Comparison of ENCODE assay signal across 9 cellular contexts in genomic region chr6:28597924-28598323, GRCh38.
A peak's percentile ranks its signal among the peaks of the same experiment; 100 is the strongest.
DNase-seq lines count a peak whose midpoint lies in the region; ATAC-seq, FAIRE-seq and TF ChIP-seq lines count a peak whose summit lies in the region.
"Had no signal": no experiment of that assay in that cellular context is flagged by ENCODE, and none has a peak within 500 bp of the region (broad histone marks: within the 10 kb centered on the region; RNA-seq: fewer than 3 reads in every experiment).

No MANE protein-coding gene starts in this region.

- peak overlapping the region; percentile 63 for H3K4me2 ChIP-seq in A549

- H3K27ac ChIP-seq in A549, result peak overlapping the region; percentile 77 to 88
- peak overlapping the region; percentile 37; the same call in 1 of the 2 replicates for H3K27ac ChIP-seq in HEK293 (ENCODE audit: extremely low read depth, low read depth, low read length)
- H3K27ac ChIP-seq: suprapubic skin had no signal

- POLR2A ChIA-PET in A549 (lab: Yijun Ruan, JAX), result interaction anchor here (0.6 to 2.9 kb wide), 3 partner anchors 8 to 316 kb away, joined by 3 to 10 read pairs (median 4); no protein-coding TSS in a partner anchor
- POLR2A ChIA-PET in HEK293 (lab: Yijun Ruan, JAX), result interaction anchor here (1.0 to 2.5 kb wide), 3 partner anchors 9 to 12 kb away, joined by 5 to 16 read pairs (median 6); a partner anchor contains a TSS

- no peak for FAIRE-seq in A549 (lab: Jason Lieb, UNC)

- TF ChIP-seq CTCF in A549 (IDR thresholded peaks at IDR 0.05), result no peak
- TF ChIP-seq CTCF in HEK293 (tag by site-specific recombination; IDR thresholded peaks at IDR 0.05), result no peak
- TF ChIP-seq CTCF in fibroblast of mammary gland (conservative IDR thresholded peaks at IDR 0.05; ENCODE audit: control insufficient read depth, insufficient read depth, low read depth, low read length), result no peak

- TF ChIP-seq RAD21 in A549 (conservative IDR thresholded peaks at IDR 0.05 in 1 of 2, IDR thresholded peaks at IDR 0.05 in 1 of 2), result no peak

- in situ Hi-C loops in SK-MEL-5 (cut with HindIII; ENCODE audit: low pct_unique_long_range_greater_than_20kb, low sequenced_read_pairs), result no loop called here

- H3K9me3 ChIP-seq in A549 (no peaks in the 10 kb centered on the region), HEK293 (ENCODE audit: control insufficient read depth, insufficient read depth, low read depth, low read length) (no peaks in the 10 kb centered on the region)
- H3K9me3 ChIP-seq: suprapubic skin had no signal

- peak; percentile 86 to 91 for ATAC-seq in A549
- ATAC-seq in GM19463 (IDR thresholded peaks at IDR 0.05; ENCODE audit: unreplicated experiment), result no peak
- no peak for ATAC-seq in HG02938 (IDR thresholded peaks at IDR 0.05; ENCODE audit: unreplicated experiment)

- H3K4me3 ChIP-seq in A549, result peak overlapping the region; percentile 61
- H3K4me3 ChIP-seq in HEK293 (ENCODE audit: low read depth, low read length), result peak overlapping the region; percentile 48
- peak overlapping the region; percentile 63 for H3K4me3 ChIP-seq in fibroblast of mammary gland (ENCODE audit: control insufficient read depth, low read depth, low read length)
- H3K4me3 ChIP-seq: suprapubic skin had no signal

- CTCF ChIA-PET in A549 (lab: Yijun Ruan, JAX), result interaction anchor here (1.6 kb wide), 1 partner anchor 9 kb away, joined by 4 read pairs; no protein-coding TSS in a partner anchor
- CTCF ChIA-PET in HEK293 (lab: Yijun Ruan, JAX), result interaction anchor here (0.7 to 1.6 kb wide), 3 partner anchors 9 to 54 kb away, joined by 3 to 6 read pairs (median 3); no protein-coding TSS in a partner anchor

- H3K4me1 ChIP-seq in A549 (no peaks in the 10 kb centered on the region), HEK293 (ENCODE audit: control insufficient read depth, insufficient read depth, low read length) (no peaks in the 10 kb centered on the region)
- H3K4me1 ChIP-seq: suprapubic skin had no signal

- 2% methylated on average over 10 of the region's 10 CpGs for WGBS in A549 (ENCODE audit: missing lambda C conversion rate)

- TF ChIP-seq POLR2A in A549 (IDR thresholded peaks at IDR 0.05; ENCODE audit: low read length), result peak; percentile 22; the same call in 1 of the 2 replicates

- TF ChIP-seq EP300 in A549 (IDR thresholded peaks at IDR 0.05), result no peak

- H3K36me3 ChIP-seq in HEK293 (ENCODE audit: control insufficient read depth in 2 of 2, insufficient read depth in 1 of 2, low read length in 2 of 2), result no peaks in the 10 kb centered on the region
- H3K36me3 ChIP-seq: suprapubic skin had no signal

- DNase-seq in A549 (ENCODE audit: low read depth in 1 of 2, low spot score in 1 of 2), result peak; percentile 55 to 81
- peak; percentile 72 for DNase-seq in SK-MEL-5 (ENCODE audit: low read depth, low spot score)
- peak; percentile 14 for DNase-seq in fibroblast of mammary gland (ENCODE audit: low read depth)
- DNase-seq in ureter (ENCODE audit: low spot score), result no peak
- no peak for DNase-seq in NCI-H345 treated with DMSO at 0.1 percent for 48 hours (lab: John Stamatoyannopoulos, UW; ENCODE audit: unreplicated experiment)

TF ChIP-seq in A549, 52 proteins besides CTCF, POLR2A, EP300 and RAD21:
- no peak for TF ChIP-seq MAX (IDR thresholded peaks at IDR 0.05)
- no peak for TF ChIP-seq CHD2 (IDR thresholded peaks at IDR 0.05; ENCODE audit: low read length, partially characterized antibody)
- TF ChIP-seq RARB (CRISPR knock-in tag; IDR thresholded peaks at IDR 0.05), result no peak
- no peak for TF ChIP-seq NR3C1 (IDR thresholded peaks at IDR 0.05)
- TF ChIP-seq HMGXB4 (CRISPR knock-in tag; IDR thresholded peaks at IDR 0.05; ENCODE audit: borderline replicate concordance), result no peak
- TF ChIP-seq PHF8 (IDR thresholded peaks at IDR 0.05; ENCODE audit: borderline replicate concordance, low read depth), result no peak
- no peak for TF ChIP-seq HDAC2 (IDR thresholded peaks at IDR 0.05)
- TF ChIP-seq MAFK (IDR thresholded peaks at IDR 0.05; ENCODE audit: partially characterized antibody), result no peak
TF ChIP-seq in A549: peak in this region for 0.

TF ChIP-seq in HEK293, 187 proteins besides CTCF, POLR2A, EP300 and RAD21:
- 0 out of 2 replicates have a peak, but pooled peaks have one; percentile 5 for TF ChIP-seq SP2 (tag by site-specific recombination; IDR thresholded peaks at IDR 0.05)
- no peak for TF ChIP-seq ZNF157 (tag by site-specific recombination; IDR thresholded peaks at IDR 0.05)
- TF ChIP-seq PATZ1 (tag by site-specific recombination; IDR thresholded peaks at IDR 0.05), result 0 out of 2 replicates have a peak, but pooled peaks have one; percentile 49
- no peak for TF ChIP-seq ZNF10 (tag by site-specific recombination; IDR thresholded peaks at IDR 0.05)
- peak; percentile 54; the same call in 1 of the 2 replicates for TF ChIP-seq ZNF600 (tag by site-specific recombination; IDR thresholded peaks at IDR 0.05)
- TF ChIP-seq ZBTB20 (tag by site-specific recombination; IDR thresholded peaks at IDR 0.05), result peak; percentile 46; the same call in 1 of the 2 replicates
- TF ChIP-seq ZBTB6 (tag by site-specific recombination; IDR thresholded peaks at IDR 0.05), result peak; percentile 55; the same call in 1 of the 2 replicates
- no peak for TF ChIP-seq ZNF654 (tag by site-specific recombination; IDR thresholded peaks at IDR 0.05; ENCODE audit: low read depth)
- TF ChIP-seq PRDM10 (tag by site-specific recombination; IDR thresholded peaks at IDR 0.05), result peak; percentile 44; the same call in 1 of the 2 replicates
- no peak for TF ChIP-seq ZNF510 (tag by site-specific recombination; IDR thresholded peaks at IDR 0.05; ENCODE audit: insufficient replicate concordance)
TF ChIP-seq in HEK293: peak in this region for 6.

Comparison
In these comparisons a context has a peak if more than half of its experiments do, and no peak if none do; other contexts are left out.
1. ATAC-seq: peak in A549 (2 of 2); none in GM19463 (single experiment) and HG02938 (single experiment).
2. DNase-seq: peak in A549 (2 of 2), SK-MEL-5 (single experiment) and fibroblast of mammary gland (single experiment); none in ureter (single experiment) and NCI-H345 treated with DMSO at 0.1 percent for 48 hours (single experiment).
3. Peak in every context shown above with its lines, with median percentiles within 50 percentile points of each other: H3K4me3 ChIP-seq.